ENCODE assay signal across 1 cellular context in genomic region chr16:11256657-11257130, GRCh38.
TF ChIP-seq lines count a peak whose summit lies in the region.

No MANE protein-coding gene starts in this region.

TF ChIP-seq in HepG2, 621 proteins besides CTCF, POLR2A, EP300 and RAD21 (continued from another document and continues in another):
- TF ChIP-seq, protein P1, sequence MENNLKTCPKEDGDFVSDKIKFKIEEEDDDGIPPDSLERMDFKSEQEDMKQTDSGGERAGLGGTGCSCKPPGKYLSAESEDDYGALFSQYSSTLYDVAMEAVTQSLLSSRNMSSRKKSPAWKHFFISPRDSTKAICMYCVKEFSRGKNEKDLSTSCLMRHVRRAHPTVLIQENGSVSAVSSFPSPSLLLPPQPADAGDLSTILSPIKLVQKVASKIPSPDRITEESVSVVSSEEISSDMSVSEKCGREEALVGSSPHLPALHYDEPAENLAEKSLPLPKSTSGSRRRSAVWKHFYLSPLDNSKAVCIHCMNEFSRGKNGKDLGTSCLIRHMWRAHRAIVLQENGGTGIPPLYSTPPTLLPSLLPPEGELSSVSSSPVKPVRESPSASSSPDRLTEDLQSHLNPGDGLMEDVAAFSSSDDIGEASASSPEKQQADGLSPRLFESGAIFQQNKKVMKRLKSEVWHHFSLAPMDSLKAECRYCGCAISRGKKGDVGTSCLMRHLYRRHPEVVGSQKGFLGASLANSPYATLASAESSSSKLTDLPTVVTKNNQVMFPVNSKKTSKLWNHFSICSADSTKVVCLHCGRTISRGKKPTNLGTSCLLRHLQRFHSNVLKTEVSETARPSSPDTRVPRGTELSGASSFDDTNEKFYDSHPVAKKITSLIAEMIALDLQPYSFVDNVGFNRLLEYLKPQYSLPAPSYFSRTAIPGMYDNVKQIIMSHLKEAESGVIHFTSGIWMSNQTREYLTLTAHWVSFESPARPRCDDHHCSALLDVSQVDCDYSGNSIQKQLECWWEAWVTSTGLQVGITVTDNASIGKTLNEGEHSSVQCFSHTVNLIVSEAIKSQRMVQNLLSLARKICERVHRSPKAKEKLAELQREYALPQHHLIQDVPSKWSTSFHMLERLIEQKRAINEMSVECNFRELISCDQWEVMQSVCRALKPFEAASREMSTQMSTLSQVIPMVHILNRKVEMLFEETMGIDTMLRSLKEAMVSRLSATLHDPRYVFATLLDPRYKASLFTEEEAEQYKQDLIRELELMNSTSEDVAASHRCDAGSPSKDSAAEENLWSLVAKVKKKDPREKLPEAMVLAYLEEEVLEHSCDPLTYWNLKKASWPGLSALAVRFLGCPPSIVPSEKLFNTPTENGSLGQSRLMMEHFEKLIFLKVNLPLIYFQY (CRISPR knock-in tag; IDR thresholded peaks at IDR 0.05; ENCODE audit: borderline replicate concordance): peak; percentile 45; the same call in 1 of the 2 replicates
- TF ChIP-seq ZNF33B (CRISPR knock-in tag; IDR thresholded peaks at IDR 0.05) (peak; percentile 9; the same call in 1 of the 2 replicates), ZNF225 (CRISPR knock-in tag; IDR thresholded peaks at IDR 0.05) (peak; percentile 18; the same call in 1 of the 2 replicates), ZNF383 (CRISPR knock-in tag; IDR thresholded peaks at IDR 0.05; ENCODE audit: borderline replicate concordance) (peak; percentile 76; the same call in 1 of the 2 replicates), ZNF274 (CRISPR knock-in tag; IDR thresholded peaks at IDR 0.05) (peak; percentile 0; the same call in 1 of the 2 replicates), EED (CRISPR knock-in tag; IDR thresholded peaks at IDR 0.05) (0 out of 2 replicates have a peak, but pooled peaks have one; percentile 22), PAXIP1 (CRISPR knock-in tag; conservative IDR thresholded peaks at IDR 0.05) (0 out of 2 replicates have a peak, but pooled peaks have one; percentile 26), JUNB (CRISPR knock-in tag; IDR thresholded peaks at IDR 0.05; ENCODE audit: borderline replicate concordance) (no peak), ZC3H13 (CRISPR knock-in tag; IDR thresholded peaks at IDR 0.05) (0 out of 2 replicates have a peak, but pooled peaks have one; percentile 47), TCF7 (IDR thresholded peaks at IDR 0.05; ENCODE audit: low read depth) (no peak; the same call in 1 of the 2 replicates), LBX2 (CRISPR knock-in tag; IDR thresholded peaks at IDR 0.05; ENCODE audit: borderline replicate concordance) (peak; percentile 82; the same call in 1 of the 2 replicates), MTA3 (CRISPR knock-in tag; IDR thresholded peaks at IDR 0.05) (no peak), ZMAT3 (CRISPR knock-in tag; conservative IDR thresholded peaks at IDR 0.05) (peak; percentile 7; the same call in 1 of the 2 replicates), SP5 (CRISPR knock-in tag; IDR thresholded peaks at IDR 0.05; ENCODE audit: borderline replicate concordance, low read depth) (peak; percentile 40), ZNF407 (CRISPR knock-in tag; IDR thresholded peaks at IDR 0.05; ENCODE audit: not compliant biosample characterization) (no peak), ZNF501 (CRISPR knock-in tag; IDR thresholded peaks at IDR 0.05) (peak; percentile 96), THRA (CRISPR knock-in tag; IDR thresholded peaks at IDR 0.05; ENCODE audit: borderline replicate concordance) (0 out of 2 replicates have a peak, but pooled peaks have one; percentile 35), ZNF563 (CRISPR knock-in tag; IDR thresholded peaks at IDR 0.05) (0 out of 2 replicates have a peak, but pooled peaks have one; percentile 23), ZFP82 (CRISPR knock-in tag; IDR thresholded peaks at IDR 0.05; ENCODE audit: borderline replicate concordance) (peak; percentile 97), WIZ (CRISPR knock-in tag; IDR thresholded peaks at IDR 0.05) (peak; percentile 20; the same call in 1 of the 2 replicates), ZNF235 (CRISPR knock-in tag; IDR thresholded peaks at IDR 0.05; ENCODE audit: borderline replicate concordance) (0 out of 2 replicates have a peak, but pooled peaks have one; percentile 71), ZNF816 (CRISPR knock-in tag; IDR thresholded peaks at IDR 0.05; ENCODE audit: borderline replicate concordance) (peak; percentile 97), CHCHD3 (CRISPR knock-in tag; IDR thresholded peaks at IDR 0.05) (0 out of 2 replicates have a peak, but pooled peaks have one; percentile 5), POGK (CRISPR knock-in tag; conservative IDR thresholded peaks at IDR 0.05) (0 out of 2 replicates have a peak, but pooled peaks have one; percentile 19)
- TF ChIP-seq, protein P2, sequence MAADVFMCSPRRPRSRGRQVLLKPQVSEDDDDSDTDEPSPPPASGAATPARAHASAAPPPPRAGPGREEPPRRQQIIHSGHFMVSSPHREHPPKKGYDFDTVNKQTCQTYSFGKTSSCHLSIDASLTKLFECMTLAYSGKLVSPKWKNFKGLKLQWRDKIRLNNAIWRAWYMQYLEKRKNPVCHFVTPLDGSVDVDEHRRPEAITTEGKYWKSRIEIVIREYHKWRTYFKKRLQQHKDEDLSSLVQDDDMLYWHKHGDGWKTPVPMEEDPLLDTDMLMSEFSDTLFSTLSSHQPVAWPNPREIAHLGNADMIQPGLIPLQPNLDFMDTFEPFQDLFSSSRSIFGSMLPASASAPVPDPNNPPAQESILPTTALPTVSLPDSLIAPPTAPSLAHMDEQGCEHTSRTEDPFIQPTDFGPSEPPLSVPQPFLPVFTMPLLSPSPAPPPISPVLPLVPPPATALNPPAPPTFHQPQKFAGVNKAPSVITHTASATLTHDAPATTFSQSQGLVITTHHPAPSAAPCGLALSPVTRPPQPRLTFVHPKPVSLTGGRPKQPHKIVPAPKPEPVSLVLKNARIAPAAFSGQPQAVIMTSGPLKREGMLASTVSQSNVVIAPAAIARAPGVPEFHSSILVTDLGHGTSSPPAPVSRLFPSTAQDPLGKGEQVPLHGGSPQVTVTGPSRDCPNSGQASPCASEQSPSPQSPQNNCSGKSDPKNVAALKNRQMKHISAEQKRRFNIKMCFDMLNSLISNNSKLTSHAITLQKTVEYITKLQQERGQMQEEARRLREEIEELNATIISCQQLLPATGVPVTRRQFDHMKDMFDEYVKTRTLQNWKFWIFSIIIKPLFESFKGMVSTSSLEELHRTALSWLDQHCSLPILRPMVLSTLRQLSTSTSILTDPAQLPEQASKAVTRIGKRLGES (CRISPR knock-in tag; IDR thresholded peaks at IDR 0.05; ENCODE audit: borderline replicate concordance): peak; percentile 9; the same call in 1 of the 2 replicates
